Comparison of ENCODE assay signal across 9 cellular contexts in the genomic region with DNA sequence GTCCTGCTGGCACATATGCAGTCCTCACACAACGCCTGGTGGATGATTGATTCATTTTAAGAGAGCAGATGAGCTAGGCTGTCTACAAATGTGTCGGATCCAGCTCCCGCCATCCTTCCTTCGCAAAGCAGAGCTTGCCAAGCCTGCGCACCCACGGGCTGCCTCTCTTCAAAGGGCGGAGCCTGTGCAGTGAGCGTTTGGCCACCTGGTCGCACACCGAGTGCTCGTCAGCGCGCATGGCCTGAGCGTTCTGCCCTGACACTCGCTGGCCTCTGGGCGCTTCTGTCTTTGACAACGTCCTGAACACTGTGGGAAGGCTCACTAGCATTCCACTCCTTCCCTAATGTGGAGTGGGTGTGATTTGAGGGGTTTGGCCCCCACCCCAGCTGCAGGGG. TPM values are rescaled to one million over a fixed set of nuclear protein-coding genes. Genes with fewer than 3 reads are reported as not detected.
DNase-seq lines count a peak whose midpoint lies in the region; ATAC-seq and TF ChIP-seq lines count a peak whose summit lies in the region.
"Had no signal": no experiment of that assay in that cellular context is flagged by ENCODE, and none has a peak within 500 bp of the region (broad histone marks: within the 10 kb centered on the region; RNA-seq: fewer than 3 reads in every experiment).

No MANE protein-coding gene starts in this region.

- intact Hi-C loops in CD14-positive monocyte (cut with micrococcal nuclease) = no loop called here
- intact Hi-C loops in MCF 10A (cut with micrococcal nuclease) = loop anchor here (2.0 kb wide), 1 partner anchor 557 kb away; no protein-coding TSS in a partner anchor
- intact Hi-C loops in lower lobe of right lung (cut with DNase I) = no loop called here
- intact Hi-C loops in transverse colon (cut with DNase I; ENCODE audit: low total_unique reads) = no loop called here

- TF ChIP-seq EP300 in transverse colon (IDR thresholded peaks at IDR 0.05; ENCODE audit: low read depth) = no peak

- no peaks in the 10 kb centered on the region for H3K9me3 ChIP-seq in lower lobe of right lung
- H3K9me3 ChIP-seq in transverse colon = no peaks in the 10 kb centered on the region
- H3K9me3 ChIP-seq: HAP-1 had no signal

- H3K9me3 Mint-ChIP-seq in CD14-positive monocyte (peaks cover 0 to 4% (median 0%) of the 10 kb centered on the region in 7 donors), IgD-negative memory B cell (no peaks in the 10 kb centered on the region), MCF 10A (ENCODE audit: unreplicated experiment) (no peaks in the 10 kb centered on the region)

- no TSS peak for BruUV-seq in MCF 10A (replicated peaks; lab: Mats Ljungman, UMichigan)

- H3K27me3 ChIP-seq in lower lobe of right lung (ENCODE audit: low read depth) (no peaks in the 10 kb centered on the region), transverse colon (peaks cover 10% of the 10 kb centered on the region)

- H3K27ac ChIP-seq in lower lobe of right lung (no peak overlapping the region), transverse colon (peak overlapping the region; percentile 32 to 63 (median 50))

- ATAC-seq in lower lobe of right lung = peak; percentile 72 to 82

- peaks cover 16% of the 10 kb centered on the region for H3K4me1 Mint-ChIP-seq in CD14-positive monocyte
- H3K4me1 Mint-ChIP-seq in IgD-negative memory B cell = peaks cover 4 to 14% (median 13%) of the 10 kb centered on the region in 3 donors
- H3K4me1 Mint-ChIP-seq in MCF 10A (ENCODE audit: insufficient read depth, unreplicated experiment) = no peaks in the 10 kb centered on the region

- no peak for TF ChIP-seq POLR2A in transverse colon (IDR thresholded peaks at IDR 0.05)

- peak overlapping the region; percentile 94 to 99 for H3K4me3 Mint-ChIP-seq in CD14-positive monocyte
- peak overlapping the region; percentile 82 to 91 (median 86) for H3K4me3 Mint-ChIP-seq in IgD-negative memory B cell
- peak overlapping the region; percentile 70 for H3K4me3 Mint-ChIP-seq in MCF 10A (ENCODE audit: unreplicated experiment)

- POLR2A ChIA-PET in MCF 10A (lab: Yijun Ruan, JAX) = no interaction called here

- CTCF ChIA-PET in MCF 10A (lab: Yijun Ruan, JAX) = interaction anchor here (0.6 to 3.4 kb wide), 20 partner anchors 8 to 1783 kb away, joined by 3 to 15 read pairs (median 3); no protein-coding TSS in a partner anchor

- 67% methylated on average over 17 of the region's 17 CpGs; no CpG with 5 or more reads in 1 of the 2 donors for WGBS in transverse colon (ENCODE audit: low coverage in 1 of 2), 2 donors

- H3K4me3 ChIP-seq in lower lobe of right lung (peak overlapping the region; percentile 67), transverse colon (peak overlapping the region in 2 of 4 donors; percentile 33 to 59)

- H3K36me3 Mint-ChIP-seq in CD14-positive monocyte (no peaks in the 10 kb centered on the region), IgD-negative memory B cell (no peaks in the 10 kb centered on the region), MCF 10A (ENCODE audit: insufficient read depth, unreplicated experiment) (no peaks in the 10 kb centered on the region)

- TF ChIP-seq CTCF in CD14-positive monocyte (IDR thresholded peaks at IDR 0.05) (no peak), MCF 10A (IDR thresholded peaks at IDR 0.05; ENCODE audit: unreplicated experiment) (no peak), lower lobe of right lung (IDR thresholded peaks at IDR 0.05) (no peak), transverse colon (IDR thresholded peaks at IDR 0.05) (no peak)

- H3K27ac Mint-ChIP-seq in CD14-positive monocyte = no peak overlapping the region
- H3K27ac Mint-ChIP-seq in IgD-negative memory B cell = peak overlapping the region in 1 of 3 donors; percentile 26
- H3K27ac Mint-ChIP-seq in MCF 10A (ENCODE audit: low read depth, unreplicated experiment) = no peak overlapping the region

- no peaks in the 10 kb centered on the region for H3K36me3 ChIP-seq in lower lobe of right lung
- no peaks in the 10 kb centered on the region for H3K36me3 ChIP-seq in transverse colon
- H3K36me3 ChIP-seq: HAP-1 had no signal

- no peak for DNase-seq in CD14-positive monocyte (ENCODE audit: low spot score)
- DNase-seq in MCF 10A (ENCODE audit: unreplicated experiment) = peak; percentile 17
- DNase-seq in lower lobe of right lung = peak; percentile 64
- peak; percentile 32 for DNase-seq in transverse colon
- DNase-seq in NCI-H1930 (lab: John Stamatoyannopoulos, UW) = no peak
- no peak for DNase-seq in ACHN
- no peak for DNase-seq in kidney glomerular epithelial cell (lab: John Stamatoyannopoulos, UW)

- H3K27me3 Mint-ChIP-seq in CD14-positive monocyte (ENCODE audit: low read depth in 3 of 3) = peaks cover 38 to 58% (median 42%) of the 10 kb centered on the region in 3 donors
- peaks cover 32% of the 10 kb centered on the region for H3K27me3 Mint-ChIP-seq in IgD-negative memory B cell
- H3K27me3 Mint-ChIP-seq in MCF 10A (ENCODE audit: insufficient read depth, unreplicated experiment) = peaks cover 18% of the 10 kb centered on the region

- H3K4me1 ChIP-seq in lower lobe of right lung (peaks cover 14% of the 10 kb centered on the region), transverse colon (peaks cover 0 to 13% (median 8%) of the 10 kb centered on the region in 4 donors)

- in situ Hi-C loops in transverse colon (cut with MboI; ENCODE audit: low pct_ligation_motif_present in 1 of 4, low pct_unique_long_range_greater_than_20kb in 1 of 4, low sequenced_read_pairs in 3 of 4) = loop anchor here (5.0 to 25.0 kb wide), 5 partner anchors 477 to 1192 kb away; partner anchors contain the start of gene CXCL12 (in 3 of the 4)
- in situ Hi-C loops in ACHN (cut with HindIII; ENCODE audit: low pct_ligation_motif_present, low pct_unique_long_range_greater_than_20kb, low sequenced_read_pairs) = no loop called here

RNA-seq across cellular contexts. Expression of gene TMEM72, which starts 47.1 kb away (rescaled TPM):
- polyA plus RNA-seq in CD14-positive monocyte = not detected
- polyA plus RNA-seq in IgD-negative memory B cell = not detected
- total RNA-seq in MCF 10A (2022) = not detected in 2 replicates
- not detected for total RNA-seq in lower lobe of right lung
- 10 to 100 TPM in 3 of 4 donors, 1 to 10 TPM in 1; 9.5 to 49.4 (median 16.5) TPM for total RNA-seq in transverse colon

Comparison
In these comparisons a context has a peak if more than half of its experiments do, and no peak if none do; other contexts are left out.
1. DNase-seq: peak in MCF 10A (single experiment), lower lobe of right lung (single experiment) and transverse colon (single experiment); none in CD14-positive monocyte (single experiment), NCI-H1930 (0 of 2), ACHN (single experiment) and kidney glomerular epithelial cell (single experiment).
2. Peak in every context shown above with its lines, with median percentiles within 50 percentile points of each other: H3K4me3 Mint-ChIP-seq.